ENCODE assay signal across 13 cellular contexts in genomic region chr19:43205471-43206105, GRCh38. TPM values are rescaled to one million over a fixed set of nuclear protein-coding genes. Genes with fewer than 3 reads are reported as not detected.
"Had no signal": no experiment of that assay in that cellular context is flagged by ENCODE, and none has a peak within 500 bp of the region (broad histone marks: within the 10 kb centered on the region; RNA-seq: fewer than 3 reads in every experiment).

TSS of gene PSG4 (minus strand) at chr19:43205638. CDS start at chr19:43205536, 102 bp downstream.

RNA-seq across cellular contexts. Expression of gene PSG4, which starts in this region (rescaled TPM):
- total RNA-seq: activated CD4-positive, alpha-beta T cell treated with anti-CD3 and anti-CD28 coated beads for 36 hours; activated CD8-positive, alpha-beta memory T cell treated with anti-CD3 and anti-CD28 coated beads, Interleukin-2, amount 10 ng/mL, durations not matched to agents 7 days and 5 days; activated CD8-positive, alpha-beta T cell treated with anti-CD3 and anti-CD28 coated beads, Interleukin-2, amount 10 ng/mL, durations not matched to agents 7 days and 5 days; colonic mucosa; dorsolateral prefrontal cortex; heart left ventricle; mononuclear cell; natural killer cell treated with Interleukin-12 subunit alpha and Interleukin-12 subunit beta and Interleukin-15 and Interleukin-18, amount 100 ng/mL, for 72 hours; omental fat pad; posterior vena cava; right lobe of liver; subcutaneous adipose tissue; thoracic aorta had no signal
